ENCODE assay signal across 1 cellular context in the genomic region with DNA sequence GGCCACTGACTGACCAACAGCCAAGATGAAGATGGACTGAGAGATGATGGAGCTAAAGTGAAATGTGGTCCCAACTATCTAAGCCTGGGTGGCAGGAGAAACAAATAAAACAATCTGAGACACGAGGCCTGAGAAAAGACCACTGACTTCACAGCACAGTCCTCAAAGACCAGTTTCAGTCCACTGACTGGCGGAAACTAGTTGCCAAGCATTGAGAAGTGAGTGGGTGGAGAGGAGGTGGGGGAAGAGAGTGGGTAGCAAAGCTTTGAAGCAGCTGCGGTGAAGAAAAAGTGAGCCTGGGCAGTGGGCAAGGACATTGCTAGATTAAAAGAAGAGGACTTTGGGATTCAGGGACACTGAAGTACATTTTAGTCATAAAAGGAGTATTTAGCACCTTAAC.
A peak's percentile ranks its signal among the peaks of the same experiment; 100 is the strongest.
TF ChIP-seq lines count a peak whose summit lies in the region.

No MANE protein-coding gene starts in this region.

TF ChIP-seq in GM12878, 131 proteins besides CTCF, POLR2A, EP300 and RAD21 (continued from another document and continues in another):
- TF ChIP-seq FOXM1 (IDR thresholded peaks at IDR 0.05; ENCODE audit: low read depth, low read length): peak; percentile 42; the same call in 1 of the 2 replicates
- TF ChIP-seq, protein P1, sequence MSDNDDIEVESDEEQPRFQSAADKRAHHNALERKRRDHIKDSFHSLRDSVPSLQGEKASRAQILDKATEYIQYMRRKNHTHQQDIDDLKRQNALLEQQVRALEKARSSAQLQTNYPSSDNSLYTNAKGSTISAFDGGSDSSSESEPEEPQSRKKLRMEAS (IDR thresholded peaks at IDR 0.05; ENCODE audit: low read depth, low read length): peak; percentile 54; the same call in 1 of the 2 replicates
- TF ChIP-seq IKZF2 (IDR thresholded peaks at IDR 0.05): peak; percentile 66; a peak in 2 of 4 replicates
- TF ChIP-seq ETV6 (conservative IDR thresholded peaks at IDR 0.05 in 1 of 2, IDR thresholded peaks at IDR 0.05 in 1 of 2; ENCODE audit: borderline replicate concordance in 1 of 2, low read depth in 1 of 2): peak in 1 of 2 experiments; percentile 42; a peak in 1 of 4 replicates
- TF ChIP-seq HDGF (IDR thresholded peaks at IDR 0.05): no peak
- TF ChIP-seq IRF5 (IDR thresholded peaks at IDR 0.05; ENCODE audit: borderline replicate concordance): no peak
- no peak for TF ChIP-seq LARP7 (IDR thresholded peaks at IDR 0.05)
- TF ChIP-seq BACH1 (IDR thresholded peaks at IDR 0.05; ENCODE audit: borderline replicate concordance): no peak
- TF ChIP-seq ZBED1 (IDR thresholded peaks at IDR 0.05; ENCODE audit: borderline replicate concordance): peak; percentile 75; the same call in 1 of the 2 replicates
- peak; percentile 80 for TF ChIP-seq NBN (IDR thresholded peaks at IDR 0.05)
- TF ChIP-seq ZZZ3 (IDR thresholded peaks at IDR 0.05; ENCODE audit: control insufficient read depth, insufficient read length, low read depth): no peak
- peak; percentile 31; the same call in 1 of the 2 replicates for TF ChIP-seq CBFB (IDR thresholded peaks at IDR 0.05; ENCODE audit: low read depth)
- no peak for TF ChIP-seq STAT1 (conservative IDR thresholded peaks at IDR 0.05)
- TF ChIP-seq YY1 (IDR thresholded peaks at IDR 0.05; ENCODE audit: low read depth, low read length): 0 out of 2 replicates have a peak, but pooled peaks have one; percentile 29
- TF ChIP-seq CREB1 (IDR thresholded peaks at IDR 0.05; ENCODE audit: low read depth): no peak
- TF ChIP-seq ZNF217 (IDR thresholded peaks at IDR 0.05): no peak
- TF ChIP-seq MYB (IDR thresholded peaks at IDR 0.05; ENCODE audit: borderline replicate concordance, low read depth, low read length): no peak
- TF ChIP-seq NR2F1 (conservative IDR thresholded peaks at IDR 0.05): no peak
- no peak for TF ChIP-seq YBX1 (IDR thresholded peaks at IDR 0.05)
- TF ChIP-seq STAT3 (IDR thresholded peaks at IDR 0.05; ENCODE audit: low read depth, low read length): no peak
- TF ChIP-seq, protein P2, sequence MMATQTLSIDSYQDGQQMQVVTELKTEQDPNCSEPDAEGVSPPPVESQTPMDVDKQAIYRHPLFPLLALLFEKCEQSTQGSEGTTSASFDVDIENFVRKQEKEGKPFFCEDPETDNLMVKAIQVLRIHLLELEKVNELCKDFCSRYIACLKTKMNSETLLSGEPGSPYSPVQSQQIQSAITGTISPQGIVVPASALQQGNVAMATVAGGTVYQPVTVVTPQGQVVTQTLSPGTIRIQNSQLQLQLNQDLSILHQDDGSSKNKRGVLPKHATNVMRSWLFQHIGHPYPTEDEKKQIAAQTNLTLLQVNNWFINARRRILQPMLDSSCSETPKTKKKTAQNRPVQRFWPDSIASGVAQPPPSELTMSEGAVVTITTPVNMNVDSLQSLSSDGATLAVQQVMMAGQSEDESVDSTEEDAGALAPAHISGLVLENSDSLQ (IDR thresholded peaks at IDR 0.05): peak; percentile 75; the same call in 1 of the 2 replicates
- no peak for TF ChIP-seq BCLAF1 (IDR thresholded peaks at IDR 0.05)
- no peak for TF ChIP-seq RFX5 (IDR thresholded peaks at IDR 0.05; ENCODE audit: low read depth, low read length)
- no peak for TF ChIP-seq ZNF24 (IDR thresholded peaks at IDR 0.05)
- TF ChIP-seq IRF4 (IDR thresholded peaks at IDR 0.05; ENCODE audit: low read depth, low read length): peak; percentile 57; the same call in 1 of the 2 replicates
- peak; percentile 36 for TF ChIP-seq SP1 (IDR thresholded peaks at IDR 0.05; ENCODE audit: low read depth, low read length)
- TF ChIP-seq ASH2L (IDR thresholded peaks at IDR 0.05; ENCODE audit: borderline replicate concordance, low read depth): no peak
- peak; percentile 66 for TF ChIP-seq EED (IDR thresholded peaks at IDR 0.05; ENCODE audit: low read depth)
- TF ChIP-seq KLF5 (IDR thresholded peaks at IDR 0.05; ENCODE audit: partially characterized antibody): no peak
- TF ChIP-seq, protein P3, sequence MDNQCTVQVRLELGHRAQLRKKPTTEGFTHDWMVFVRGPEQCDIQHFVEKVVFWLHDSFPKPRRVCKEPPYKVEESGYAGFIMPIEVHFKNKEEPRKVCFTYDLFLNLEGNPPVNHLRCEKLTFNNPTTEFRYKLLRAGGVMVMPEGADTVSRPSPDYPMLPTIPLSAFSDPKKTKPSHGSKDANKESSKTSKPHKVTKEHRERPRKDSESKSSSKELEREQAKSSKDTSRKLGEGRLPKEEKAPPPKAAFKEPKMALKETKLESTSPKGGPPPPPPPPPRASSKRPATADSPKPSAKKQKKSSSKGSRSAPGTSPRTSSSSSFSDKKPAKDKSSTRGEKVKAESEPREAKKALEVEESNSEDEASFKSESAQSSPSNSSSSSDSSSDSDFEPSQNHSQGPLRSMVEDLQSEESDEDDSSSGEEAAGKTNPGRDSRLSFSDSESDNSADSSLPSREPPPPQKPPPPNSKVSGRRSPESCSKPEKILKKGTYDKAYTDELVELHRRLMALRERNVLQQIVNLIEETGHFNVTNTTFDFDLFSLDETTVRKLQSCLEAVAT (IDR thresholded peaks at IDR 0.05): no peak; the same call in 1 of the 2 replicates
- TF ChIP-seq, protein P4, sequence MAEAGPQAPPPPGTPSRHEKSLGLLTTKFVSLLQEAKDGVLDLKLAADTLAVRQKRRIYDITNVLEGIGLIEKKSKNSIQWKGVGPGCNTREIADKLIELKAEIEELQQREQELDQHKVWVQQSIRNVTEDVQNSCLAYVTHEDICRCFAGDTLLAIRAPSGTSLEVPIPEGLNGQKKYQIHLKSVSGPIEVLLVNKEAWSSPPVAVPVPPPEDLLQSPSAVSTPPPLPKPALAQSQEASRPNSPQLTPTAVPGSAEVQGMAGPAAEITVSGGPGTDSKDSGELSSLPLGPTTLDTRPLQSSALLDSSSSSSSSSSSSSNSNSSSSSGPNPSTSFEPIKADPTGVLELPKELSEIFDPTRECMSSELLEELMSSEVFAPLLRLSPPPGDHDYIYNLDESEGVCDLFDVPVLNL (IDR thresholded peaks at IDR 0.05; ENCODE audit: low read depth, low read length): no peak
- TF ChIP-seq ZSCAN29 (IDR thresholded peaks at IDR 0.05): no peak
- TF ChIP-seq WRNIP1 (IDR thresholded peaks at IDR 0.05; ENCODE audit: borderline replicate concordance, low read depth, low read length): no peak
- TF ChIP-seq ZNF384 (IDR thresholded peaks at IDR 0.05; ENCODE audit: borderline replicate concordance, low read depth, low read length): no peak
- TF ChIP-seq, protein P5, sequence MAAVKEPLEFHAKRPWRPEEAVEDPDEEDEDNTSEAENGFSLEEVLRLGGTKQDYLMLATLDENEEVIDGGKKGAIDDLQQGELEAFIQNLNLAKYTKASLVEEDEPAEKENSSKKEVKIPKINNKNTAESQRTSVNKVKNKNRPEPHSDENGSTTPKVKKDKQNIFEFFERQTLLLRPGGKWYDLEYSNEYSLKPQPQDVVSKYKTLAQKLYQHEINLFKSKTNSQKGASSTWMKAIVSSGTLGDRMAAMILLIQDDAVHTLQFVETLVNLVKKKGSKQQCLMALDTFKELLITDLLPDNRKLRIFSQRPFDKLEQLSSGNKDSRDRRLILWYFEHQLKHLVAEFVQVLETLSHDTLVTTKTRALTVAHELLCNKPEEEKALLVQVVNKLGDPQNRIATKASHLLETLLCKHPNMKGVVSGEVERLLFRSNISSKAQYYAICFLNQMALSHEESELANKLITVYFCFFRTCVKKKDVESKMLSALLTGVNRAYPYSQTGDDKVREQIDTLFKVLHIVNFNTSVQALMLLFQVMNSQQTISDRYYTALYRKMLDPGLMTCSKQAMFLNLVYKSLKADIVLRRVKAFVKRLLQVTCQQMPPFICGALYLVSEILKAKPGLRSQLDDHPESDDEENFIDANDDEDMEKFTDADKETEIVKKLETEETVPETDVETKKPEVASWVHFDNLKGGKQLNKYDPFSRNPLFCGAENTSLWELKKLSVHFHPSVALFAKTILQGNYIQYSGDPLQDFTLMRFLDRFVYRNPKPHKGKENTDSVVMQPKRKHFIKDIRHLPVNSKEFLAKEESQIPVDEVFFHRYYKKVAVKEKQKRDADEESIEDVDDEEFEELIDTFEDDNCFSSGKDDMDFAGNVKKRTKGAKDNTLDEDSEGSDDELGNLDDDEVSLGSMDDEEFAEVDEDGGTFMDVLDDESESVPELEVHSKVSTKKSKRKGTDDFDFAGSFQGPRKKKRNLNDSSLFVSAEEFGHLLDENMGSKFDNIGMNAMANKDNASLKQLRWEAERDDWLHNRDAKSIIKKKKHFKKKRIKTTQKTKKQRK (IDR thresholded peaks at IDR 0.05; ENCODE audit: low read depth, low read length): no peak
- peak; percentile 81 for TF ChIP-seq ATF7 (IDR thresholded peaks at IDR 0.05; ENCODE audit: low read depth)
- no peak for TF ChIP-seq NRF1 (conservative IDR thresholded peaks at IDR 0.05; ENCODE audit: low read depth, low read length)
- 0 out of 2 replicates have a peak, but pooled peaks have one; percentile 48 for TF ChIP-seq TAF1 (IDR thresholded peaks at IDR 0.05; ENCODE audit: borderline replicate concordance, low read depth, low read length)
- TF ChIP-seq ATF3 (IDR thresholded peaks at IDR 0.05; ENCODE audit: borderline replicate concordance, extremely low read depth, low read depth, low read length): no peak
- no peak for TF ChIP-seq SIN3A (IDR thresholded peaks at IDR 0.05; ENCODE audit: low read depth, low read length)
- no peak for TF ChIP-seq CHD1 (IDR thresholded peaks at IDR 0.05; ENCODE audit: low read depth, low read length)
- peak; percentile 86 for TF ChIP-seq RUNX3 (IDR thresholded peaks at IDR 0.05; ENCODE audit: low read length)
- no peak for TF ChIP-seq HDAC2 (IDR thresholded peaks at IDR 0.05)
- no peak for TF ChIP-seq SIX5 (IDR thresholded peaks at IDR 0.05; ENCODE audit: low read depth, low read length, severe bottlenecking)
- peak in 1 of 2 experiments; percentile 51; a peak in 1 of 4 replicates for TF ChIP-seq BHLHE40 (IDR thresholded peaks at IDR 0.05; ENCODE audit: borderline replicate concordance in 1 of 2, low read depth in 2 of 2, low read length in 1 of 2)
- peak; percentile 82 for TF ChIP-seq TBL1XR1 (IDR thresholded peaks at IDR 0.05; ENCODE audit: low read depth, low read length)
- no peak for TF ChIP-seq HCFC1 (IDR thresholded peaks at IDR 0.05; ENCODE audit: low read length)
- TF ChIP-seq NFYA (IDR thresholded peaks at IDR 0.05; ENCODE audit: borderline replicate concordance, low read depth, low read length): no peak
- TF ChIP-seq HDAC6 (IDR thresholded peaks at IDR 0.05; ENCODE audit: unreplicated experiment): no peak
- TF ChIP-seq EZH2 (IDR thresholded peaks at IDR 0.05; ENCODE audit: borderline replicate concordance, control insufficient read depth, low read depth, low read length): no peak
- TF ChIP-seq FOXK2 (IDR thresholded peaks at IDR 0.05): no peak
- peak; percentile 93 for TF ChIP-seq POLR2AphosphoS5 (IDR thresholded peaks at IDR 0.05; ENCODE audit: low read length)
- peak; percentile 71; the same call in 1 of the 2 replicates for TF ChIP-seq PAX5 (IDR thresholded peaks at IDR 0.05; ENCODE audit: borderline replicate concordance, low read depth, low read length)
- no peak for TF ChIP-seq PAX8 (IDR thresholded peaks at IDR 0.05)
- 0 out of 2 replicates have a peak, but pooled peaks have one; percentile 15 for TF ChIP-seq JUNB (IDR thresholded peaks at IDR 0.05)
- TF ChIP-seq JUND (IDR thresholded peaks at IDR 0.05; ENCODE audit: low read depth, low read length): no peak
- no peak for TF ChIP-seq SREBF1 (IDR thresholded peaks at IDR 0.05; ENCODE audit: low read length)
- no peak for TF ChIP-seq NR2C1 (IDR thresholded peaks at IDR 0.05)
- TF ChIP-seq GATAD2B (conservative IDR thresholded peaks at IDR 0.05; ENCODE audit: low read depth): peak; percentile 24; the same call in 1 of the 2 replicates
- no peak for TF ChIP-seq ELK1 (IDR thresholded peaks at IDR 0.05; ENCODE audit: low read depth, low read length)
- 0 out of 2 replicates have a peak, but pooled peaks have one; percentile 46 for TF ChIP-seq CREM (IDR thresholded peaks at IDR 0.05; ENCODE audit: low read depth)
- 0 out of 2 replicates have a peak, but pooled peaks have one; percentile 31 for TF ChIP-seq MEF2A (IDR thresholded peaks at IDR 0.05; ENCODE audit: insufficient read depth, low read depth, low read length)
- peak; percentile 66 for TF ChIP-seq IKZF1 (conservative IDR thresholded peaks at IDR 0.05)
